Comparison of ENCODE assay signal across 8 cellular contexts in the genomic region with DNA sequence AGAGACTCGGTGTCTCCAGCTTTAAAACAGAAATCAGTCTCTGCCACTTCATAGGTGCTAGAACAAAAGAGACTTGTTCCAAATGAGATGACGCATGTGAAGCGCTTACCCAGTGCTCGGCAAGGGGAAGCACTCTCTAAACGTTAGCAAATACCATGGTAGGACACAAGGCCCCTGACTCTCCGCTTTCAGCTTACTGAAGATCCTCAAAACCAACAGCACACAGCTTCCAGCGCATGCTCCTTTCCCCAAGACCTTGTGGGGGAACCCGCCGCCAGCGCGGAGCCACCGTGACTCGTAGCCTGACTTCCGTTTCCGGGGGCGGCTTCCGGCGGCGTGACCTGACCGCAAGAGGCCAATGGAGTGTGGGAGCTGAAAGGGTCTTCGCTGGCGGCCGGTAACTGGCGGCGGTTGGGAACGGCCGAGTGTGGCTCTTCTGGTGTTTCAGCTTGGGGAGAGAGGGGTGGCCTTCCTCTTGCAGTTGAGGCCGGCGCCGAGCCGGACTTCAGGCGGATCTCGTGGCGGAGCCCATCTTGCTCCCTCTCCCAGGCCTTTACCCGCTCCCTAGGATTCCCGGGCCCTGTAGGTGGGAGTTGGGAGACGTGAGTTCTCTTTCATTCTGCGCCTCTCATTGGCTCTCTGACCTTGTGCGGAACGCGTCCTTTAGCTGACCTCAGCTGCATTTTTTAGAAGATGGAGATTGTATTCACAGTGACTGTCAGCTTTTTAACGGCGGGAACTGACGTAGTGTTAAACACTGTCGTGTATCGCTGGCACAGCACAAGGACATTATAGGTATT. TPM values are rescaled to one million over a fixed set of nuclear protein-coding genes. Genes with fewer than 3 reads are reported as not detected.
A peak's percentile ranks its signal among the peaks of the same experiment; 100 is the strongest.
DNase-seq lines count a peak whose midpoint lies in the region; ATAC-seq and TF ChIP-seq lines count a peak whose summit lies in the region.

Gene THUMPD3, plus strand, starts transcription at position 324 of the 800 bp plus-strand sequence. CDS start 2,015 bp downstream, outside the sequence.

- CTCF ChIA-PET in CD8-positive, alpha-beta T cell (lab: Charles Lee) = interaction anchor here (0.7 to 4.2 kb wide), 6 partner anchors 10 to 62 kb away, joined by 3 to 36 read pairs (median 4); no protein-coding TSS in a partner anchor
- CTCF ChIA-PET in activated CD8-positive, alpha-beta memory T cell treated with anti-CD3 and anti-CD28 coated beads for 36 hours (lab: Charles Lee) = interaction anchor here (0.9 to 2.2 kb wide), 5 partner anchors 10 to 391 kb away, joined by 3 to 10 read pairs (median 3); no protein-coding TSS in a partner anchor

- H3K4me3 Mint-ChIP-seq in CD8-positive, alpha-beta T cell = peak within 1 kb of the TSS; percentile 96
- H3K4me3 Mint-ChIP-seq in effector memory CD8-positive, alpha-beta T cell = peak within 1 kb of the TSS; percentile 98 to 99
- peak within 1 kb of the TSS; percentile 95 for H3K4me3 Mint-ChIP-seq in memory B cell

- H3K27ac Mint-ChIP-seq in CD8-positive, alpha-beta T cell = peak within 1 kb of the TSS; percentile 99
- peak within 1 kb of the TSS; percentile 100 for H3K27ac Mint-ChIP-seq in effector memory CD8-positive, alpha-beta T cell
- H3K27ac Mint-ChIP-seq in memory B cell = peak within 1 kb of the TSS; percentile 96

- no peaks in the 10 kb centered on the region for H3K9me3 ChIP-seq in CD8-positive, alpha-beta T cell (ENCODE audit: low read length)

- H3K36me3 Mint-ChIP-seq in CD8-positive, alpha-beta T cell = peaks cover 34% of the 10 kb centered on the region
- peaks cover 39% of the 10 kb centered on the region for H3K36me3 Mint-ChIP-seq in effector memory CD8-positive, alpha-beta T cell (ENCODE audit: insufficient read depth)
- peaks cover 4% of the 10 kb centered on the region for H3K36me3 Mint-ChIP-seq in memory B cell

- peak within 1 kb of the TSS; percentile 97 for H3K27ac ChIP-seq in CD8-positive, alpha-beta T cell (ENCODE audit: low read depth, low read length)
- H3K27ac ChIP-seq in HL-60 (replicated peaks) = peak within 1 kb of the TSS; percentile 94

- no peaks in the 10 kb centered on the region for H3K9me3 Mint-ChIP-seq in CD8-positive, alpha-beta T cell
- no peaks in the 10 kb centered on the region for H3K9me3 Mint-ChIP-seq in effector memory CD8-positive, alpha-beta T cell
- no peaks in the 10 kb centered on the region for H3K9me3 Mint-ChIP-seq in memory B cell

- no peaks in the 10 kb centered on the region for H3K27me3 Mint-ChIP-seq in CD8-positive, alpha-beta T cell (ENCODE audit: low read depth)
- no peaks in the 10 kb centered on the region for H3K27me3 Mint-ChIP-seq in effector memory CD8-positive, alpha-beta T cell
- H3K27me3 Mint-ChIP-seq in memory B cell = no peaks in the 10 kb centered on the region

- peak; percentile 92 for ATAC-seq in CD8-positive, alpha-beta T cell
- ATAC-seq in GM19455 (IDR thresholded peaks at IDR 0.05; ENCODE audit: unreplicated experiment) = peak; percentile 95
- ATAC-seq in effector memory CD8-positive, alpha-beta T cell (replicated peaks) = peak; percentile 96
- peak; percentile 95 for ATAC-seq in memory B cell (ENCODE audit: low read depth)

- H3K36me3 ChIP-seq in CD8-positive, alpha-beta T cell (ENCODE audit: insufficient read depth, low read length) = peaks cover 14% of the 10 kb centered on the region

- peaks cover 19% of the 10 kb centered on the region for H3K4me1 ChIP-seq in CD8-positive, alpha-beta T cell (ENCODE audit: insufficient read depth, low read length)

- intact Hi-C loops in CD8-positive, alpha-beta T cell (cut with DNase I, micrococcal nuclease) = loop anchor here (1.0 to 10.0 kb wide), 9 partner anchors 10 to 882 kb away; partner anchors contain the start of genes RAD18 (in 2 of the 2), SETD5 (in 2 of the 2), BRPF1 (in 1 of the 2) and CRELD1 (in 1 of the 2)

- no peak for TF ChIP-seq CTCF in CD8-positive, alpha-beta T cell (IDR thresholded peaks at IDR 0.05)
- TF ChIP-seq CTCF in HL-60 (IDR thresholded peaks at IDR 0.05; ENCODE audit: insufficient read depth, low read length) = no peak

- DNase-seq in CD8-positive, alpha-beta T cell = peak; percentile 82 to 94 (median 91)
- DNase-seq in HL-60 (ENCODE audit: low read depth in 1 of 2, low spot score in 1 of 2) = peak; percentile 92 to 96
- DNase-seq in NOMO-1 (lab: John Stamatoyannopoulos, UW; ENCODE audit: unreplicated experiment in 2 of 2) = peak; percentile 93
- peak; percentile 85 to 87 (median 86) for DNase-seq in effector memory CD8-positive, alpha-beta T cell
- DNase-seq in memory B cell (ENCODE audit: low spot score in 2 of 2) = peak; percentile 81 to 83
- peak; percentile 92 for DNase-seq in stimulated activated CD8-positive, alpha-beta memory T cell treated with anti-CD3 and anti-CD28 coated beads, Interleukin-12 subunit alpha, Interleukin-12 subunit beta, amount 100 ng/mL, for 4 hours (ENCODE audit: low read depth)

- POLR2A ChIA-PET in CD8-positive, alpha-beta T cell (lab: Charles Lee) = interaction anchor here (0.7 to 3.0 kb wide), 22 partner anchors 9 to 958 kb away, joined by 3 to 81 read pairs (median 4); partner anchors contain the start of genes ARPC4, CRELD1, MTMR14 and SEC13
- POLR2A ChIA-PET in activated CD8-positive, alpha-beta memory T cell treated with anti-CD3 and anti-CD28 coated beads for 36 hours (lab: Charles Lee) = interaction anchor here (0.7 to 3.2 kb wide), 10 partner anchors 8 to 1010 kb away, joined by 3 to 57 read pairs (median 6); partner anchors contain the start of gene SETD5

- H3K4me1 Mint-ChIP-seq in CD8-positive, alpha-beta T cell (ENCODE audit: low read depth) = peaks cover 35% of the 10 kb centered on the region
- peaks cover 7 to 14% of the 10 kb centered on the region in 2 donors for H3K4me1 Mint-ChIP-seq in effector memory CD8-positive, alpha-beta T cell (ENCODE audit: low read depth in 2 of 2)
- peaks cover 4% of the 10 kb centered on the region for H3K4me1 Mint-ChIP-seq in memory B cell

- no peaks in the 10 kb centered on the region for H3K27me3 ChIP-seq in CD8-positive, alpha-beta T cell (ENCODE audit: insufficient read depth, low read length)
- no peaks in the 10 kb centered on the region for H3K27me3 ChIP-seq in HL-60 (ENCODE audit: insufficient read depth, poor library complexity, severe bottlenecking)

- H3K4me3 ChIP-seq in CD8-positive, alpha-beta T cell (ENCODE audit: low read depth, low read length) = peak within 1 kb of the TSS; percentile 97
- H3K4me3 ChIP-seq in HL-60 (replicated peaks; ENCODE audit: insufficient read depth, low read length) = peak within 1 kb of the TSS; percentile 60

RNA-seq across cellular contexts. Expression of gene THUMPD3, which starts in this region (rescaled TPM):
- total RNA-seq in CD8-positive, alpha-beta T cell = 10 to 100 TPM; 84.1 to 84.3 TPM
- 10 to 100 TPM; 63.0 to 65.5 TPM for total RNA-seq in activated CD8-positive, alpha-beta memory T cell treated with anti-CD3 and anti-CD28 coated beads for 36 hours

Comparison
In these comparisons a context has a peak if more than half of its experiments do, and no peak if none do; other contexts are left out.
1. Peak in every context shown above with its lines: DNase-seq, ATAC-seq, H3K4me3 ChIP-seq and H3K27ac ChIP-seq.